In the genomic region with DNA sequence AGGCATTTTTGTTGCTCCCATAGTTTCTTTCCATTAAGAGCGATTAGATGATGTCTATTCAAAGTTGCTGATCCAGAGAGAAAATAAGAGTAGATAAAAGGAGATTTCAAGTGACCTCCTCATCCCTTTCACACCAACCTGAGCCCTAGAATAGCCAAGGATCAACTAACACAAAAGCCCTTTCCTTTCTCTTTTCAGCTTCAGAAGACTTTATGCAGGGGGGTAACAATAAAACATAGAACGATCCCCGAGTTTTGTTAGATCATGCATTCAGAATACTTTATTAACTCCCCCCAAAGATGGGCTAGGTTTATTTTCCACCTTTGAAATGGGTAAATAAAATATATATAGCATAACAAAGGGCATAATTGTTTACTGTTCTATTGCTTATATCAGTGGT, we compare ENCODE assay signal across 15 cellular contexts. TPM values are rescaled to one million over a fixed set of nuclear protein-coding genes. Genes with fewer than 3 reads are reported as not detected.
"Had no signal": no experiment of that assay in that cellular context is flagged by ENCODE, and none has a peak within 500 bp of the region (broad histone marks: within the 10 kb centered on the region; RNA-seq: fewer than 3 reads in every experiment).

No MANE protein-coding gene starts in this region.

- H3K4me3 ChIP-seq: esophagus squamous epithelium, spleen, testis had no signal

- H3K27ac Mint-ChIP-seq: activated T-cell treated with anti-CD3 and anti-CD28 coated beads, Interleukin-2, amount 50 U/mL, for 24 hours; natural killer cell treated with Interleukin-12 subunit alpha and Interleukin-12 subunit beta and Interleukin-15 and Interleukin-18, amount 100 ng/mL, for 72 hours; stimulated activated naive CD8-positive, alpha-beta T cell treated with anti-CD3 and anti-CD28 coated beads, Interleukin-15, Interleukin-2, amounts not matched to agents 100 ng/mL and 50 ng/mL, for 24 hours had no signal

- H3K36me3 Mint-ChIP-seq: natural killer cell treated with Interleukin-12 subunit alpha and Interleukin-12 subunit beta and Interleukin-15 and Interleukin-18, amount 100 ng/mL, for 72 hours had no signal

- H3K9me3 Mint-ChIP-seq: activated T-cell treated with anti-CD3 and anti-CD28 coated beads, Interleukin-2, amount 50 U/mL, for 24 hours; natural killer cell treated with Interleukin-12 subunit alpha and Interleukin-12 subunit beta and Interleukin-15 and Interleukin-18, amount 100 ng/mL, for 72 hours; stimulated activated naive CD8-positive, alpha-beta T cell treated with anti-CD3 and anti-CD28 coated beads, Interleukin-15, Interleukin-2, amounts not matched to agents 100 ng/mL and 50 ng/mL, for 24 hours had no signal

- DNase-seq: activated CD4-positive, alpha-beta T cell treated with anti-CD3 and anti-CD28 coated beads for 1 hour; activated CD4-positive, alpha-beta T cell treated with anti-CD3 and anti-CD28 coated beads, Interleukin-2, amount 50 U/mL, for 4 hours; activated naive CD4-positive, alpha-beta T cell treated with anti-CD3 and anti-CD28 coated beads, Interleukin-2, amount 50 U/mL, for 16 hours; activated T-cell treated with anti-CD3 and anti-CD28 coated beads, Interleukin-2, amount 50 U/mL, for 24 hours; esophagus squamous epithelium; foreskin fibroblast; glutamatergic neuron; mesendoderm; spleen; T-helper 1 cell; T1000; testis had no signal

- ATAC-seq: natural killer cell treated with Interleukin-12 subunit alpha and Interleukin-12 subunit beta and Interleukin-15 and Interleukin-18, amount 100 ng/mL, for 72 hours; sciatic nerve had no signal

- H3K27me3 ChIP-seq: testis had no signal

- H3K9me3 ChIP-seq: esophagus squamous epithelium, testis had no signal

- H3K36me3 ChIP-seq: esophagus squamous epithelium, spleen had no signal

- H3K27ac ChIP-seq: testis had no signal

- H3K4me3 Mint-ChIP-seq: activated T-cell treated with anti-CD3 and anti-CD28 coated beads, Interleukin-2, amount 50 U/mL, for 24 hours; natural killer cell treated with Interleukin-12 subunit alpha and Interleukin-12 subunit beta and Interleukin-15 and Interleukin-18, amount 100 ng/mL, for 72 hours; stimulated activated naive CD8-positive, alpha-beta T cell treated with anti-CD3 and anti-CD28 coated beads, Interleukin-15, Interleukin-2, amounts not matched to agents 100 ng/mL and 50 ng/mL, for 24 hours had no signal

RNA-seq across cellular contexts. Expression of a gene that starts 5.0 kb away (rescaled TPM):
- total RNA-seq: natural killer cell treated with Interleukin-12 subunit alpha and Interleukin-12 subunit beta and Interleukin-15 and Interleukin-18, amount 100 ng/mL, for 72 hours had no signal

RNA-seq across cellular contexts. Expression of a gene that starts 7.0 kb away (rescaled TPM):
- total RNA-seq: natural killer cell treated with Interleukin-12 subunit alpha and Interleukin-12 subunit beta and Interleukin-15 and Interleukin-18, amount 100 ng/mL, for 72 hours had no signal
